In genomic region chr1:53430779-53431178, GRCh38 we compare ENCODE assay signal across 2 cellular contexts.
TF ChIP-seq lines count a peak whose summit lies in the region.

No MANE protein-coding gene starts in this region.

TF ChIP-seq in GM23338, 12 proteins besides CTCF, POLR2A, EP300 and RAD21:
- no peak for TF ChIP-seq STAT1 (IDR thresholded peaks at IDR 0.05; ENCODE audit: unreplicated experiment)
- TF ChIP-seq ZNF462 (CRISPR knock-in tag; IDR thresholded peaks at IDR 0.05), result 0 out of 2 replicates have a peak, but pooled peaks have one; percentile 1
- TF ChIP-seq JUNB (IDR thresholded peaks at IDR 0.05; ENCODE audit: unreplicated experiment), result no peak
- no peak for TF ChIP-seq EZH2 (IDR thresholded peaks at IDR 0.05; ENCODE audit: low read depth, unreplicated experiment)
- TF ChIP-seq EZH2phosphoT487 (IDR thresholded peaks at IDR 0.05; ENCODE audit: unreplicated experiment), result no peak
- TF ChIP-seq NANOG (IDR thresholded peaks at IDR 0.05; ENCODE audit: borderline replicate concordance), result peak; percentile 67; the same call in 1 of the 2 replicates
- no peak for TF ChIP-seq REST (IDR thresholded peaks at IDR 0.05; ENCODE audit: unreplicated experiment)
- TF ChIP-seq CREB1 (CRISPR knock-in tag; IDR thresholded peaks at IDR 0.05; ENCODE audit: low read depth), result peak; percentile 74

TF ChIP-seq in H1, 55 proteins besides CTCF, POLR2A, EP300 and RAD21:
- peak; percentile 69; the same call in 1 of the 2 replicates for TF ChIP-seq YY1 (IDR thresholded peaks at IDR 0.05; ENCODE audit: low read depth, low read length)
- TF ChIP-seq CHD2 (IDR thresholded peaks at IDR 0.05; ENCODE audit: low read length), result 0 out of 2 replicates have a peak, but pooled peaks have one; percentile 30
- peak; percentile 85 for TF ChIP-seq SP1 (IDR thresholded peaks at IDR 0.05; ENCODE audit: low read depth, low read length)
- TF ChIP-seq NANOG (IDR thresholded peaks at IDR 0.05; ENCODE audit: insufficient read depth, low read depth, low read length, poor library complexity, severe bottlenecking), result peak; percentile 28
- TF ChIP-seq TEAD4 (IDR thresholded peaks at IDR 0.05; ENCODE audit: low read depth, low read length), result peak; percentile 87
- 0 out of 4 replicates have a peak, but pooled peaks have one; percentile 52 to 62 for TF ChIP-seq SIN3A (conservative IDR thresholded peaks at IDR 0.05 in 1 of 2, IDR thresholded peaks at IDR 0.05 in 1 of 2; ENCODE audit: low read depth in 1 of 2, low read length in 2 of 2)
- TF ChIP-seq TBP (IDR thresholded peaks at IDR 0.05; ENCODE audit: low read depth, low read length), result 0 out of 2 replicates have a peak, but pooled peaks have one; percentile 8
- peak; percentile 32 for TF ChIP-seq MAX (IDR thresholded peaks at IDR 0.05)
- no peak for TF ChIP-seq SAP30 (IDR thresholded peaks at IDR 0.05; ENCODE audit: insufficient read depth, insufficient replicate concordance, low read length)
- peak in 1 of 2 experiments; percentile 61 for TF ChIP-seq BCL11A (IDR thresholded peaks at IDR 0.05; ENCODE audit: low read depth in 2 of 2, low read length in 2 of 2)
- TF ChIP-seq BRCA1 (IDR thresholded peaks at IDR 0.05; ENCODE audit: low read depth, low read length), result no peak
- no peak for TF ChIP-seq JUN (IDR thresholded peaks at IDR 0.05; ENCODE audit: low read depth, low read length)
- no peak for TF ChIP-seq POLR2AphosphoS5 (IDR thresholded peaks at IDR 0.05; ENCODE audit: low read depth, low read length)
- TF ChIP-seq FOSL1 (IDR thresholded peaks at IDR 0.05; ENCODE audit: insufficient read depth, low read depth, low read length), result peak; percentile 51; the same call in 1 of the 2 replicates
- TF ChIP-seq GABPA (IDR thresholded peaks at IDR 0.05; ENCODE audit: borderline replicate concordance, insufficient read depth, low read length), result no peak
- 0 out of 2 replicates have a peak, but pooled peaks have one; percentile 40 for TF ChIP-seq ATF2 (IDR thresholded peaks at IDR 0.05; ENCODE audit: low read length)
- TF ChIP-seq POU5F1 (IDR thresholded peaks at IDR 0.05; ENCODE audit: low read depth, low read length), result peak; percentile 25; the same call in 1 of the 2 replicates
- TF ChIP-seq HDAC2 (IDR thresholded peaks at IDR 0.05; ENCODE audit: borderline replicate concordance in 1 of 2, low read depth in 2 of 2, low read length in 2 of 2), result peak; percentile 34 to 81; a peak in 1 of 4 replicates
- TF ChIP-seq TCF12 (IDR thresholded peaks at IDR 0.05; ENCODE audit: low read depth, low read length), result peak; percentile 28; the same call in 1 of the 2 replicates
- TF ChIP-seq CTBP2 (IDR thresholded peaks at IDR 0.05; ENCODE audit: borderline replicate concordance, insufficient read depth, insufficient read length, low read length), result no peak
- peak; percentile 29 for TF ChIP-seq ASH2L (IDR thresholded peaks at IDR 0.05; ENCODE audit: low read length)
- peak; percentile 84 for TF ChIP-seq CHD7 (IDR thresholded peaks at IDR 0.05; ENCODE audit: insufficient replicate concordance, low read length)
- peak; percentile 41; the same call in 1 of the 2 replicates for TF ChIP-seq CREB1 (IDR thresholded peaks at IDR 0.05)
TF ChIP-seq in H1: peak in this region for 17.
